ENCODE assay signal across 8 cellular contexts in genomic region chr7:99551329-99551728, GRCh38. TPM values are rescaled to one million over a fixed set of nuclear protein-coding genes. Genes with fewer than 3 reads are reported as not detected.
DNase-seq lines count a peak whose midpoint lies in the region; ATAC-seq and TF ChIP-seq lines count a peak whose summit lies in the region.

No MANE protein-coding gene starts in this region.

- H3K27me3 ChIP-seq in BJ (ENCODE audit: control insufficient read depth, insufficient read depth, low read length) (no peaks in the 10 kb centered on the region), duodenal mucosa (ENCODE audit: control insufficient read depth in 1 of 2, insufficient read depth in 2 of 2, low read length in 2 of 2) (no peaks in the 10 kb centered on the region), muscle layer of colon (ENCODE audit: control insufficient read depth in 1 of 2, insufficient read depth in 2 of 2, low read length in 2 of 2) (no peaks in the 10 kb centered on the region)

- no peak for DNase-seq in BJ (ENCODE audit: low read depth)
- no peak for DNase-seq in Jurkat, Clone E6-1 (ENCODE audit: low read depth, low spot score)
- DNase-seq in stimulated activated CD4-positive, alpha-beta T cell treated with anti-CD3 and anti-CD28 coated beads, Interleukin-2, amount 100 ng/mL, for 48 hours = no peak

- H3K36me3 ChIP-seq in BJ (ENCODE audit: control insufficient read depth, insufficient read depth, low read length) = peaks cover 2% of the 10 kb centered on the region; the same call in 1 of the 2 replicates
- H3K36me3 ChIP-seq in duodenal mucosa (ENCODE audit: control insufficient read depth in 1 of 2, insufficient read depth in 2 of 2, low read length in 2 of 2) = peaks cover 16 to 18% of the 10 kb centered on the region in 2 donors
- peaks cover 19% of the 10 kb centered on the region for H3K36me3 ChIP-seq in muscle layer of colon (ENCODE audit: insufficient read depth, low read length)

- H3K9me3 ChIP-seq in duodenal mucosa (ENCODE audit: control insufficient read depth in 1 of 2, low read length in 2 of 2) (peaks cover 0 to 11% of the 10 kb centered on the region in 2 donors), muscle layer of colon (ENCODE audit: low read length) (no peaks in the 10 kb centered on the region)

- H3K4me3 ChIP-seq in BJ (ENCODE audit: low read depth, low read length) (peak overlapping the region; percentile 59), duodenal mucosa (ENCODE audit: low read depth in 1 of 2, low read length in 2 of 2) (peak overlapping the region; percentile 99), muscle layer of colon (ENCODE audit: low read depth in 1 of 2, low read length in 2 of 2) (peak overlapping the region; percentile 95 to 96)
- peak overlapping the region; percentile 79 for H3K4me3 ChIP-seq in Jurkat, Clone E6-1 (ENCODE audit: low read length)

- TF ChIP-seq CTCF in BJ (IDR thresholded peaks at IDR 0.05; ENCODE audit: insufficient read depth, low read depth, low read length) = no peak

- H3K9ac ChIP-seq in duodenal mucosa (ENCODE audit: low read depth in 1 of 2, low read length in 2 of 2) (peak overlapping the region; percentile 94 to 100), muscle layer of colon (ENCODE audit: low read length) (peak overlapping the region; percentile 98)

- H3K4me1 ChIP-seq in duodenal mucosa (ENCODE audit: control insufficient read depth in 1 of 2, insufficient read depth in 2 of 2, low read length in 2 of 2) (peaks cover 13 to 15% of the 10 kb centered on the region in 2 donors), muscle layer of colon (ENCODE audit: insufficient read depth, low read length) (peaks cover 14% of the 10 kb centered on the region)

- H3K27ac ChIP-seq in duodenal mucosa (ENCODE audit: low read depth, low read length) (peak overlapping the region; percentile 55), muscle layer of colon (ENCODE audit: low read depth, low read length) (peak overlapping the region; percentile 79)

- POLR2A ChIA-PET in BJ (lab: Charles Lee) = no interaction called here

- CTCF ChIA-PET in BJ (lab: Yijun Ruan, JAX) = no interaction called here

- ATAC-seq in GM18867 (IDR thresholded peaks at IDR 0.05; ENCODE audit: unreplicated experiment) (no peak), HG03280 (IDR thresholded peaks at IDR 0.05; ENCODE audit: unreplicated experiment) (no peak), GM21825 (IDR thresholded peaks at IDR 0.05; ENCODE audit: unreplicated experiment) (no peak)

RNA-seq across cellular contexts. Expression of gene FAM200A, which starts 0.6 kb away (rescaled TPM):
- 3.8 and 5.9 TPM in 2 replicates for polyA plus RNA-seq in BJ (2011; rRNA removed)
- polyA minus RNA-seq in BJ (2011; rRNA and poly(A)+ RNA removed) = 2.0 and 2.8 TPM in 2 replicates
- polyA plus RNA-seq in Jurkat, Clone E6-1 (2012; ENCODE audit: insufficient read depth, insufficient read length) = 6.0 TPM

RNA-seq across cellular contexts. Expression of gene ZNF655, which starts 7.1 kb away (rescaled TPM):
- 47.2 and 56.4 TPM in 2 replicates for polyA plus RNA-seq in BJ (2011; rRNA removed)
- polyA minus RNA-seq in BJ (2011; rRNA and poly(A)+ RNA removed) = 50.5 and 52.5 TPM in 2 replicates
- polyA plus RNA-seq in Jurkat, Clone E6-1 (2012; ENCODE audit: insufficient read depth, insufficient read length) = 32.0 TPM

RNA-seq across cellular contexts. Expression of gene TMEM225B, which starts 46.7 kb away (rescaled TPM):
- polyA plus RNA-seq in BJ (2011; rRNA removed) = 1.2 and 1.3 TPM in 2 replicates
- 0.93 and 1.1 TPM in 2 replicates for polyA minus RNA-seq in BJ (2011; rRNA and poly(A)+ RNA removed)
- polyA plus RNA-seq in Jurkat, Clone E6-1 (2012; ENCODE audit: insufficient read depth, insufficient read length) = 6.5 TPM

RNA-seq across cellular contexts. Expression of gene ZKSCAN5, which starts 46.9 kb away (rescaled TPM):
- polyA plus RNA-seq in BJ (2011; rRNA removed) = 9.7 and 10.3 TPM in 2 replicates
- polyA minus RNA-seq in BJ (2011; rRNA and poly(A)+ RNA removed) = 9.3 and 14.2 TPM in 2 replicates
- 13.8 TPM for polyA plus RNA-seq in Jurkat, Clone E6-1 (2012; ENCODE audit: insufficient read depth, insufficient read length)

RNA-seq across cellular contexts. Expression of gene ZNF394, which starts 51.2 kb away (rescaled TPM):
- 12.3 and 12.5 TPM in 2 replicates for polyA plus RNA-seq in BJ (2011; rRNA removed)
- 11.2 and 12.8 TPM in 2 replicates for polyA minus RNA-seq in BJ (2011; rRNA and poly(A)+ RNA removed)
- 15.6 TPM for polyA plus RNA-seq in Jurkat, Clone E6-1 (2012; ENCODE audit: insufficient read depth, insufficient read length)
